In the genomic region with DNA sequence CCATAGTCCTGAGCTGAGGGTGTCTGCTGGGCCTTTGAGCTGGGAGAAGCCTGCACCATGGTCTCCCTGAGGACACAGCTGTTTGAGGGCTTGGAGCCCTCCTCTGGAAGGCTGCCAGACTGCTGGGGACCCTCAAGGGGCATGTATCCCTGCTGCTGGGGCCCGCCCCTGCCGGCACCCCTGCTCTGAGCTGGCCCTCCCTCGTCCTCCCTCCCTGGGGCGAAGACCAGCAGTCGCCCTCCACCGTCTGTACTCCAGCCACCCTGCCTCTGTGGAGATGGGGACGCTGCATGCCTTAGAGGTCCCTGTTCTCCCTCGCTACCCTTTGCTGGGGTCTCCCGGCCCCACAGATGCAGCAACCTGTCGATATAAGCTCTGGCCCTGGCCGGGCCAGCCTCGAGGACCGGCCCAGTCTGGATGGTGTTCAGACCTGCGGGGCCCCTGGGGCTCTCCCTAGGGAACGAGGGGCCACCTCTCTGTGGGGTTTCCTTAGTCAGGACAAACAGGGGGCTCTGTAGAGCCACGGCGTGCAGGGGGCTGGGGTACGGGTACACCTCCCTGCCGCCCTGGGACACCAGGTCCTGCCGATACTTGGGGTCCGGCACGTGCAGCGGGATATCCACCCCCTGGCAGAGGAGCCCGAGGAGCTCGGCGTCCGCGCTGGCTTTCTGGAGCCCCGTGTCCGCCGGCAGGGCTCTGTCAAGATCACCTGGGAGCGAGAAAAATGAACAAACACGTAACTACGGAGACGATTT, we compare ENCODE assay signal across 1 cellular context.
TF ChIP-seq lines count a peak whose summit lies in the region.

No MANE protein-coding gene starts in this region.

TF ChIP-seq in HepG2, 621 proteins besides CTCF, POLR2A, EP300 and RAD21:
- no peak for TF ChIP-seq NFRKB (IDR thresholded peaks at IDR 0.05)
- no peak for TF ChIP-seq ZNF569 (CRISPR knock-in tag; IDR thresholded peaks at IDR 0.05; ENCODE audit: borderline replicate concordance)
- TF ChIP-seq MXD4 (CRISPR knock-in tag; IDR thresholded peaks at IDR 0.05): no peak
- TF ChIP-seq MEIS1 (CRISPR knock-in tag; IDR thresholded peaks at IDR 0.05; ENCODE audit: borderline replicate concordance): no peak
- TF ChIP-seq, protein P1, sequence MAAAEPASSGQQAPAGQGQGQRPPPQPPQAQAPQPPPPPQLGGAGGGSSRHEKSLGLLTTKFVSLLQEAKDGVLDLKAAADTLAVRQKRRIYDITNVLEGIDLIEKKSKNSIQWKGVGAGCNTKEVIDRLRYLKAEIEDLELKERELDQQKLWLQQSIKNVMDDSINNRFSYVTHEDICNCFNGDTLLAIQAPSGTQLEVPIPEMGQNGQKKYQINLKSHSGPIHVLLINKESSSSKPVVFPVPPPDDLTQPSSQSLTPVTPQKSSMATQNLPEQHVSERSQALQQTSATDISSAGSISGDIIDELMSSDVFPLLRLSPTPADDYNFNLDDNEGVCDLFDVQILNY (CRISPR knock-in tag; conservative IDR thresholded peaks at IDR 0.05): no peak
- TF ChIP-seq KLF12 (CRISPR knock-in tag; IDR thresholded peaks at IDR 0.05; ENCODE audit: borderline replicate concordance): no peak
- TF ChIP-seq WIZ (CRISPR knock-in tag; IDR thresholded peaks at IDR 0.05): no peak
- no peak for TF ChIP-seq MLXIP (CRISPR knock-in tag; IDR thresholded peaks at IDR 0.05; ENCODE audit: borderline replicate concordance)
- no peak for TF ChIP-seq ZSCAN30 (CRISPR knock-in tag; IDR thresholded peaks at IDR 0.05)
- TF ChIP-seq, protein P2, sequence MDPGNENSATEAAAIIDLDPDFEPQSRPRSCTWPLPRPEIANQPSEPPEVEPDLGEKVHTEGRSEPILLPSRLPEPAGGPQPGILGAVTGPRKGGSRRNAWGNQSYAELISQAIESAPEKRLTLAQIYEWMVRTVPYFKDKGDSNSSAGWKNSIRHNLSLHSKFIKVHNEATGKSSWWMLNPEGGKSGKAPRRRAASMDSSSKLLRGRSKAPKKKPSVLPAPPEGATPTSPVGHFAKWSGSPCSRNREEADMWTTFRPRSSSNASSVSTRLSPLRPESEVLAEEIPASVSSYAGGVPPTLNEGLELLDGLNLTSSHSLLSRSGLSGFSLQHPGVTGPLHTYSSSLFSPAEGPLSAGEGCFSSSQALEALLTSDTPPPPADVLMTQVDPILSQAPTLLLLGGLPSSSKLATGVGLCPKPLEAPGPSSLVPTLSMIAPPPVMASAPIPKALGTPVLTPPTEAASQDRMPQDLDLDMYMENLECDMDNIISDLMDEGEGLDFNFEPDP (CRISPR knock-in tag; conservative IDR thresholded peaks at IDR 0.05): no peak
- no peak for TF ChIP-seq IKZF5 (CRISPR knock-in tag; IDR thresholded peaks at IDR 0.05)
- no peak for TF ChIP-seq TCF12 (IDR thresholded peaks at IDR 0.05)
- TF ChIP-seq TCF12 (CRISPR knock-in tag; IDR thresholded peaks at IDR 0.05): no peak
- TF ChIP-seq, protein P3, sequence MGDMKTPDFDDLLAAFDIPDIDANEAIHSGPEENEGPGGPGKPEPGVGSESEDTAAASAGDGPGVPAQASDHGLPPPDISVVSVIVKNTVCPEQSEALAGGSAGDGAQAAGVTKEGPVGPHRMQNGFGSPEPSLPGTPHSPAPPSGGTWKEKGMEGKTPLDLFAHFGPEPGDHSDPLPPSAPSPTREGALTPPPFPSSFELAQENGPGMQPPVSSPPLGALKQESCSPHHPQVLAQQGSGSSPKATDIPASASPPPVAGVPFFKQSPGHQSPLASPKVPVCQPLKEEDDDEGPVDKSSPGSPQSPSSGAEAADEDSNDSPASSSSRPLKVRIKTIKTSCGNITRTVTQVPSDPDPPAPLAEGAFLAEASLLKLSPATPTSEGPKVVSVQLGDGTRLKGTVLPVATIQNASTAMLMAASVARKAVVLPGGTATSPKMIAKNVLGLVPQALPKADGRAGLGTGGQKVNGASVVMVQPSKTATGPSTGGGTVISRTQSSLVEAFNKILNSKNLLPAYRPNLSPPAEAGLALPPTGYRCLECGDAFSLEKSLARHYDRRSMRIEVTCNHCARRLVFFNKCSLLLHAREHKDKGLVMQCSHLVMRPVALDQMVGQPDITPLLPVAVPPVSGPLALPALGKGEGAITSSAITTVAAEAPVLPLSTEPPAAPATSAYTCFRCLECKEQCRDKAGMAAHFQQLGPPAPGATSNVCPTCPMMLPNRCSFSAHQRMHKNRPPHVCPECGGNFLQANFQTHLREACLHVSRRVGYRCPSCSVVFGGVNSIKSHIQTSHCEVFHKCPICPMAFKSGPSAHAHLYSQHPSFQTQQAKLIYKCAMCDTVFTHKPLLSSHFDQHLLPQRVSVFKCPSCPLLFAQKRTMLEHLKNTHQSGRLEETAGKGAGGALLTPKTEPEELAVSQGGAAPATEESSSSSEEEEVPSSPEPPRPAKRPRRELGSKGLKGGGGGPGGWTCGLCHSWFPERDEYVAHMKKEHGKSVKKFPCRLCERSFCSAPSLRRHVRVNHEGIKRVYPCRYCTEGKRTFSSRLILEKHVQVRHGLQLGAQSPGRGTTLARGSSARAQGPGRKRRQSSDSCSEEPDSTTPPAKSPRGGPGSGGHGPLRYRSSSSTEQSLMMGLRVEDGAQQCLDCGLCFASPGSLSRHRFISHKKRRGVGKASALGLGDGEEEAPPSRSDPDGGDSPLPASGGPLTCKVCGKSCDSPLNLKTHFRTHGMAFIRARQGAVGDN (CRISPR knock-in tag; IDR thresholded peaks at IDR 0.05): no peak
- TF ChIP-seq KDM4B (CRISPR knock-in tag; IDR thresholded peaks at IDR 0.05): no peak
TF ChIP-seq in HepG2: peak in this region for 0.
